ENCODE assay signal across 15 cellular contexts in the genomic region with DNA sequence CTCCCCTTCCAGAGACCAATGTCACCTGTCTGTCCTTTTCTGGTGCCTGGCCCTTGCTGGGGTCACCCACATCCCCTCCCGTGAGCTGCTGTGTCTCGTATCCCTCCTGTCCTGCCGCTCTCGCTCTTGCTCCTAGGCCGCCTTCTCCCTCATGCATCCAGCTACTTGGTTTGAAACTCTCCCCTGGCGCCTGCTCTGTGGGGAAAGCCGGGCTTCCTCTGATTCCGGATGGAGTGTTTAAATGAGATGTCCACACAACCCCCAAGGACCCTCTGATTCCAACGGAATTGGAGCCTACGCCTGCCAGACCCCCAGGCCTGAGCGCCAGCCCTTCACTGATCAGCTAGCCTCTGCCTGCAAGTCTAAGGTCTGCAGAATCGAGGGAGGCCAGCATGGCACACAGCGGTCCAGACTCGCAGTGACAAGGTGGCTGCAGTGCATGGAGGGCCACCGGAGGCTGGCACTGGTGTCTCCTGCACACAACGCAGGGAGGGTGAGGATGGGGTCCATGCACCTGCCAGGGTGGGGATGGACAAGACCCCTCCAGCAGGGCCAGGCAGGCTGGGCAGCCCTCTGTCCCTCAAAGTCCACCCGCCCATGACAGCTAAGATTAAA. TPM values are rescaled to one million over a fixed set of nuclear protein-coding genes. Genes with fewer than 3 reads are reported as not detected.
A peak's percentile ranks its signal among the peaks of the same experiment; 100 is the strongest.
DNase-seq lines count a peak whose midpoint lies in the region; ATAC-seq and TF ChIP-seq lines count a peak whose summit lies in the region.
"Had no signal": no experiment of that assay in that cellular context is flagged by ENCODE, and none has a peak within 500 bp of the region (broad histone marks: within the 10 kb centered on the region; RNA-seq: fewer than 3 reads in every experiment).

No MANE protein-coding gene starts in this region.

- H3K4me3 ChIP-seq in colonic mucosa (no peak overlapping the region), thyroid gland (replicated peaks in 1 of 3) (no peak overlapping the region), brain microvascular endothelial cell (ENCODE audit: low read depth, low read length) (no peak overlapping the region)

- peak overlapping the region; percentile 41 for H3K27ac Mint-ChIP-seq in activated naive CD4-positive, alpha-beta T cell treated with anti-CD3 and anti-CD28 coated beads, Interleukin-2, amount 50 U/mL, for 24 hours
- peak overlapping the region in 1 of 2 donors; percentile 89 for H3K27ac Mint-ChIP-seq in activated naive CD4-positive, alpha-beta T cell treated with anti-CD3 and anti-CD28 coated beads, Interleukin-2, amount 50 U/mL, for 72 hours
- H3K27ac Mint-ChIP-seq in naive thymus-derived CD8-positive, alpha-beta T cell, result peak overlapping the region in 7 of 10 donors; percentile 18 to 95 (median 74)
- H3K27ac Mint-ChIP-seq: activated CD4-positive, alpha-beta memory T cell treated with anti-CD3 and anti-CD28 coated beads, Interleukin-2, amount 10 ng/mL, durations not matched to agents 7 days and 5 days; activated naive CD4-positive, alpha-beta T cell treated with anti-CD3 and anti-CD28 coated beads for 36 hours had no signal

- no peak for ATAC-seq in activated naive CD4-positive, alpha-beta T cell treated with anti-CD3 and anti-CD28 coated beads, Interleukin-2, amount 50 U/mL, for 72 hours
- no peak for ATAC-seq in naive thymus-derived CD8-positive, alpha-beta T cell

- peak overlapping the region; percentile 74 for H3K27ac ChIP-seq in colonic mucosa
- peak overlapping the region in 2 of 3 donors; percentile 62 to 69 for H3K27ac ChIP-seq in thyroid gland
- H3K27ac ChIP-seq in brain microvascular endothelial cell, result no peak overlapping the region
- H3K27ac ChIP-seq: KMS-11 had no signal

- POLR2A ChIA-PET in naive thymus-derived CD8-positive, alpha-beta T cell (lab: Charles Lee), result interaction anchor here (0.9 to 1.1 kb wide), 2 partner anchors 41 to 54 kb away, joined by 3 read pairs; no protein-coding TSS in a partner anchor

- no peaks in the 10 kb centered on the region for H3K9me3 ChIP-seq in colonic mucosa
- H3K9me3 ChIP-seq in thyroid gland, result no peaks in the 10 kb centered on the region

- DNase-seq in activated naive CD4-positive, alpha-beta T cell treated with anti-CD3 and anti-CD28 coated beads, Interleukin-2, amount 50 U/mL, for 72 hours (ENCODE audit: low spot score in 2 of 2), result no peak
- peak; percentile 22 for DNase-seq in colonic mucosa
- DNase-seq in naive thymus-derived CD8-positive, alpha-beta T cell, result no peak
- no peak for DNase-seq in thyroid gland
- no peak for DNase-seq in NCI-H1694 treated with DMSO at 0.1 percent for 48 hours (lab: John Stamatoyannopoulos, UW)
- DNase-seq in NCI-H2171 treated with DMSO at 0.1 percent for 48 hours (lab: John Stamatoyannopoulos, UW), result no peak
- DNase-seq in brain microvascular endothelial cell, result no peak
- DNase-seq: NCI-H1694; NCI-H526; RPMI8226; stimulated activated CD4-positive, alpha-beta T cell treated with anti-CD3 and anti-CD28 coated beads, Interleukin-4, amount 100 ng/mL, for 4 hours had no signal

- no peaks in the 10 kb centered on the region for H3K36me3 ChIP-seq in colonic mucosa
- H3K36me3 ChIP-seq in thyroid gland, result no peaks in the 10 kb centered on the region
- H3K36me3 ChIP-seq in brain microvascular endothelial cell (replicated peaks), result no peaks in the 10 kb centered on the region

- H3K27me3 ChIP-seq in colonic mucosa (no peaks in the 10 kb centered on the region), thyroid gland (no peaks in the 10 kb centered on the region), brain microvascular endothelial cell (replicated peaks) (no peaks in the 10 kb centered on the region)

- WGBS in thyroid gland, 2 donors, result 89 to 93% methylated on average over 16 to 17 of the region's 17 CpGs

- H3K4me1 ChIP-seq in colonic mucosa (peaks cover 23% of the 10 kb centered on the region), thyroid gland (peaks cover 26 to 74% of the 10 kb centered on the region in 2 donors)

- no peak for TF ChIP-seq POLR2A in thyroid gland (IDR thresholded peaks at IDR 0.05)

- peaks cover 4% of the 10 kb centered on the region for H3K27me3 Mint-ChIP-seq in activated naive CD4-positive, alpha-beta T cell treated with anti-CD3 and anti-CD28 coated beads, Interleukin-2, amount 50 U/mL, for 24 hours
- H3K27me3 Mint-ChIP-seq in naive thymus-derived CD8-positive, alpha-beta T cell, result no peaks in the 10 kb centered on the region

- no peaks in the 10 kb centered on the region for H3K9me3 Mint-ChIP-seq in activated naive CD4-positive, alpha-beta T cell treated with anti-CD3 and anti-CD28 coated beads, Interleukin-2, amount 50 U/mL, for 24 hours
- H3K9me3 Mint-ChIP-seq in activated naive CD4-positive, alpha-beta T cell treated with anti-CD3 and anti-CD28 coated beads, Interleukin-2, amount 50 U/mL, for 72 hours, result peaks cover 0 to under 1% of the 10 kb centered on the region in 2 donors
- H3K9me3 Mint-ChIP-seq in naive thymus-derived CD8-positive, alpha-beta T cell, result no peaks in the 10 kb centered on the region
- H3K9me3 Mint-ChIP-seq: activated CD4-positive, alpha-beta memory T cell treated with anti-CD3 and anti-CD28 coated beads, Interleukin-2, amount 10 ng/mL, durations not matched to agents 7 days and 5 days; activated naive CD4-positive, alpha-beta T cell treated with anti-CD3 and anti-CD28 coated beads for 36 hours had no signal

- peak overlapping the region; percentile 62 to 73 for H3K9ac ChIP-seq in colonic mucosa (ENCODE audit: low read depth in 2 of 2, low read length in 2 of 2)
- H3K9ac ChIP-seq: KMS-11 had no signal

- intact Hi-C loops in colonic mucosa (cut with DNase I) (no loop called here), thyroid gland (cut with DNase I) (no loop called here)

- in situ Hi-C loops in brain microvascular endothelial cell (cut with HindIII; ENCODE audit: low pct_ligation_motif_present, low sequenced_read_pairs), result no loop called here

- TF ChIP-seq CTCF in colonic mucosa (IDR thresholded peaks at IDR 0.05) (no peak), thyroid gland (IDR thresholded peaks at IDR 0.05) (no peak), brain microvascular endothelial cell (IDR thresholded peaks at IDR 0.05; ENCODE audit: low read depth, low read length, missing control alignments) (no peak)

- no peaks in the 10 kb centered on the region for H3K36me3 Mint-ChIP-seq in activated naive CD4-positive, alpha-beta T cell treated with anti-CD3 and anti-CD28 coated beads, Interleukin-2, amount 50 U/mL, for 24 hours
- H3K36me3 Mint-ChIP-seq in activated naive CD4-positive, alpha-beta T cell treated with anti-CD3 and anti-CD28 coated beads, Interleukin-2, amount 50 U/mL, for 72 hours, result no peaks in the 10 kb centered on the region
- no peaks in the 10 kb centered on the region for H3K36me3 Mint-ChIP-seq in naive thymus-derived CD8-positive, alpha-beta T cell

- peaks cover 53% of the 10 kb centered on the region for H3K4me1 Mint-ChIP-seq in activated naive CD4-positive, alpha-beta T cell treated with anti-CD3 and anti-CD28 coated beads, Interleukin-2, amount 50 U/mL, for 24 hours
- H3K4me1 Mint-ChIP-seq in naive thymus-derived CD8-positive, alpha-beta T cell, result peaks cover 40 to 75% (median 63%) of the 10 kb centered on the region in 4 donors

- H3K4me3 Mint-ChIP-seq in activated naive CD4-positive, alpha-beta T cell treated with anti-CD3 and anti-CD28 coated beads, Interleukin-2, amount 50 U/mL, for 24 hours, result no peak overlapping the region
- H3K4me3 Mint-ChIP-seq in naive thymus-derived CD8-positive, alpha-beta T cell, result peak overlapping the region in 5 of 10 donors; percentile 8 to 79 (median 20)
- H3K4me3 Mint-ChIP-seq: activated CD4-positive, alpha-beta memory T cell treated with anti-CD3 and anti-CD28 coated beads, Interleukin-2, amount 10 ng/mL, durations not matched to agents 7 days and 5 days; activated naive CD4-positive, alpha-beta T cell treated with anti-CD3 and anti-CD28 coated beads for 36 hours had no signal

RNA-seq across cellular contexts. Expression of gene RFX2, which starts 47.2 kb away (rescaled TPM):
- total RNA-seq in activated naive CD4-positive, alpha-beta T cell treated with anti-CD3 and anti-CD28 coated beads, Interleukin-2, amount 50 U/mL, for 72 hours, result 10 to 100 TPM; 11.2 to 13.8 TPM
- 1 to 10 TPM; 6.2 to 7.3 TPM for total RNA-seq in colonic mucosa
- 1 to 10 TPM; 5.6 to 9.9 TPM for total RNA-seq in naive thymus-derived CD8-positive, alpha-beta T cell
- 10 to 100 TPM in 1 of 3 donors, 1 to 10 TPM in 2; 4.0 to 10.4 (median 5.9) TPM for polyA plus RNA-seq in naive thymus-derived CD8-positive, alpha-beta T cell
- 10 to 100 TPM in 1 of 4 donors, 1 to 10 TPM in 3; 4.1 to 10.6 (median 7.7) TPM for total RNA-seq in thyroid gland
